8 cellular contexts compared by ENCODE assay signal in the genomic region with DNA sequence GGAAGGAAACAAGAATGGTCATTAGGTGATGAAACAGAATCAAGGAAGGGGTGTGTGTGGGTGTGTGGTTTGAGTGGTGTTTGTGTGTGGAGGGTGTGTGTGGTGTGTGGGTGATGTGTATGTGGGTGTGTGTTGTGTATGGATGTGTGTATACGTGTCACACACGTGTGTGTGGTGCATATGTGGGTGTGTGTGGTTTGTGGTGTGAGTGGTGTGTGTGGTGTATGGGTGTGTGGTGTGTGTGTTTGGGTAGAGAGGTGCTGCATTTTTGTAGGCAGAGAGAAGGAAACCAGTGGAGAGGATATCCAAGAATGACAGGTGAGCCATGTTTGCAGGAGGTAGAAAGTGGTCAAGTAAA. TPM values are rescaled to one million over a fixed set of nuclear protein-coding genes. Genes with fewer than 3 reads are reported as not detected.
DNase-seq lines count a peak whose midpoint lies in the region; ATAC-seq and TF ChIP-seq lines count a peak whose summit lies in the region.

No MANE protein-coding gene starts in this region.

- H3K4me1 Mint-ChIP-seq in CD8-positive, alpha-beta T cell (ENCODE audit: low read depth) = peaks cover 17% of the 10 kb centered on the region
- peaks cover 15% of the 10 kb centered on the region for H3K4me1 Mint-ChIP-seq in brain

- H3K27ac Mint-ChIP-seq in CD8-positive, alpha-beta T cell = peak overlapping the region; percentile 70
- H3K27ac Mint-ChIP-seq in brain = peak overlapping the region; percentile 72 to 95 (median 90)

- intact Hi-C loops in CD8-positive, alpha-beta T cell (cut with DNase I, micrococcal nuclease) = loop anchor here (2.0 to 10.0 kb wide), 6 partner anchors 147 to 1139 kb away; partner anchors contain the start of genes CEP76 (in 2 of the 2), PSMG2 (in 2 of the 2), AFG3L2 (in 1 of the 2) and CHMP1B (in 1 of the 2)

- peaks cover 23% of the 10 kb centered on the region for H3K36me3 Mint-ChIP-seq in CD8-positive, alpha-beta T cell
- peaks cover 2% of the 10 kb centered on the region for H3K36me3 Mint-ChIP-seq in brain

- peaks cover 32% of the 10 kb centered on the region for H3K79me2 ChIP-seq in osteoblast (ENCODE audit: insufficient read depth, low read length)

- H3K4me3 Mint-ChIP-seq in CD8-positive, alpha-beta T cell = peak overlapping the region; percentile 98
- H3K4me3 Mint-ChIP-seq in brain = peak overlapping the region; percentile 92 to 99 (median 95)

- no peak for ATAC-seq in CD8-positive, alpha-beta T cell
- ATAC-seq in GM18861 (IDR thresholded peaks at IDR 0.05; ENCODE audit: unreplicated experiment) = no peak

- DNase-seq in CD8-positive, alpha-beta T cell = peak in 3 of 7 experiments; percentile 13 to 30 (median 24)
- DNase-seq in NCI-H69 (lab: John Stamatoyannopoulos, UW) (peak; percentile 43), osteoblast (ENCODE audit: insufficient read length, low spot score, missing footprints) (no peak), NCI-H510A treated with DMSO at 0.1 percent for 48 hours (lab: John Stamatoyannopoulos, UW) (no peak), occipital lobe (lab: John Stamatoyannopoulos, UW) (no peak), middle frontal gyrus (ENCODE audit: extremely low spot score, low spot score) (no peak)

- peak overlapping the region; percentile 79 for H3K4me3 ChIP-seq in CD8-positive, alpha-beta T cell (ENCODE audit: low read depth, low read length)
- H3K4me3 ChIP-seq in osteoblast (ENCODE audit: insufficient read depth, low read length) = peak overlapping the region; percentile 89

- peak overlapping the region; percentile 98 for H3K4me2 ChIP-seq in osteoblast (ENCODE audit: insufficient read depth, low read length)

- TF ChIP-seq CTCF in CD8-positive, alpha-beta T cell (IDR thresholded peaks at IDR 0.05) = no peak
- TF ChIP-seq CTCF in brain (conservative IDR thresholded peaks at IDR 0.05) (no peak), osteoblast (IDR thresholded peaks at IDR 0.05; ENCODE audit: extremely low read depth, low read depth, low read length) (no peak)

- H2AFZ ChIP-seq in osteoblast (ENCODE audit: low read length) = peak overlapping the region; percentile 87

- peaks cover 27% of the 10 kb centered on the region for H3K4me1 ChIP-seq in CD8-positive, alpha-beta T cell (ENCODE audit: insufficient read depth, low read length)
- peaks cover 19% of the 10 kb centered on the region for H3K4me1 ChIP-seq in osteoblast (ENCODE audit: insufficient read depth, low read length)

- CTCF ChIA-PET in CD8-positive, alpha-beta T cell (lab: Charles Lee) = interaction anchor here (1.1 kb wide), 1 partner anchor 10 kb away, joined by 3 read pairs; no protein-coding TSS in a partner anchor

- no peaks in the 10 kb centered on the region for H3K9me3 Mint-ChIP-seq in CD8-positive, alpha-beta T cell
- H3K9me3 Mint-ChIP-seq in brain = no peaks in the 10 kb centered on the region

- no peak overlapping the region for H3K27ac ChIP-seq in CD8-positive, alpha-beta T cell (ENCODE audit: low read depth, low read length)
- peak overlapping the region; percentile 81 for H3K27ac ChIP-seq in osteoblast (ENCODE audit: low read depth, low read length)

- no peaks in the 10 kb centered on the region for H3K36me3 ChIP-seq in CD8-positive, alpha-beta T cell (ENCODE audit: insufficient read depth, low read length)
- peaks cover 2% of the 10 kb centered on the region for H3K36me3 ChIP-seq in osteoblast (ENCODE audit: insufficient read depth, low read length)

- H3K27me3 ChIP-seq in CD8-positive, alpha-beta T cell (ENCODE audit: insufficient read depth, low read length) = no peaks in the 10 kb centered on the region
- no peaks in the 10 kb centered on the region for H3K27me3 ChIP-seq in osteoblast (ENCODE audit: insufficient read depth, low read length)

- H3K27me3 Mint-ChIP-seq in CD8-positive, alpha-beta T cell (ENCODE audit: low read depth) = no peaks in the 10 kb centered on the region
- H3K27me3 Mint-ChIP-seq in brain = peaks cover 14% of the 10 kb centered on the region

- H3K9me3 ChIP-seq in CD8-positive, alpha-beta T cell (ENCODE audit: low read length) = no peaks in the 10 kb centered on the region
- no peaks in the 10 kb centered on the region for H3K9me3 ChIP-seq in osteoblast (ENCODE audit: low read depth, low read length)

- POLR2A ChIA-PET in CD8-positive, alpha-beta T cell (lab: Charles Lee) = interaction anchor here (1.0 to 1.6 kb wide), 7 partner anchors 11 to 288 kb away, joined by 3 to 13 read pairs (median 5); partner anchors contain the start of genes CEP76 and PSMG2

- peaks cover 5% of the 10 kb centered on the region for H4K20me1 ChIP-seq in osteoblast (ENCODE audit: insufficient read depth, low read length)

RNA-seq across cellular contexts. Expression of gene CEP192, which starts 1.1 kb away (rescaled TPM):
- 10 to 100 TPM; 22.8 to 24.3 TPM for total RNA-seq in CD8-positive, alpha-beta T cell
- 9.3 TPM for polyA plus RNA-seq in brain (ENCODE audit: insufficient read depth, low read depth, low replicate concordance)
- 29.7 and 29.8 TPM in 2 replicates for total RNA-seq in osteoblast
- 66.3 TPM for total RNA-seq in occipital lobe

RNA-seq across cellular contexts. Expression of gene SEH1L, which starts 42.3 kb away (rescaled TPM):
- 10 to 100 TPM; 23.9 to 27.6 TPM for total RNA-seq in CD8-positive, alpha-beta T cell
- 39.4 TPM for polyA plus RNA-seq in brain (ENCODE audit: insufficient read depth, low read depth, low replicate concordance)
- total RNA-seq in osteoblast (45.7 and 51.0 TPM in 2 replicates), occipital lobe (40.1 TPM)
